ENCODE assay signal across 9 cellular contexts in genomic region chr17:64599187-64599676, GRCh38.
A peak's percentile ranks its signal among the peaks of the same experiment; 100 is the strongest.
DNase-seq lines count a peak whose midpoint lies in the region; ATAC-seq, FAIRE-seq and TF ChIP-seq lines count a peak whose summit lies in the region.
"Had no signal": no experiment of that assay in that cellular context is flagged by ENCODE, and none has a peak within 500 bp of the region (broad histone marks: within the 10 kb centered on the region; RNA-seq: fewer than 3 reads in every experiment).

No MANE protein-coding gene starts in this region.

- CTCF ChIA-PET in A549 (lab: Yijun Ruan, JAX), result interaction anchor here (0.7 to 2.2 kb wide), 7 partner anchors 12 to 179 kb away, joined by 3 to 7 read pairs (median 4); no protein-coding TSS in a partner anchor

- no peak for TF ChIP-seq RAD21 in A549 (conservative IDR thresholded peaks at IDR 0.05 in 1 of 2, IDR thresholded peaks at IDR 0.05 in 1 of 2)

- TF ChIP-seq POLR2A in A549 (IDR thresholded peaks at IDR 0.05; ENCODE audit: low read length) (no peak), NB4 (IDR thresholded peaks at IDR 0.05; ENCODE audit: extremely low read depth, insufficient read length) (no peak), spleen (IDR thresholded peaks at IDR 0.05) (no peak)

- peak overlapping the region; percentile 59 for H3K27ac Mint-ChIP-seq in activated T-cell treated with anti-CD3 and anti-CD28 coated beads, Interleukin-2, amount 50 U/mL, for 72 hours

- H3K36me3 Mint-ChIP-seq in activated T-cell treated with anti-CD3 and anti-CD28 coated beads, Interleukin-2, amount 50 U/mL, for 72 hours (ENCODE audit: insufficient read depth in 2 of 2), result peaks cover 2 to 9% of the 10 kb centered on the region in 2 donors

- ATAC-seq in A549 (peak; percentile 30 to 61; a peak in 3 of 6 replicates), GM21515 (IDR thresholded peaks at IDR 0.05; ENCODE audit: unreplicated experiment) (peak; percentile 88)
- ATAC-seq in activated T-cell treated with anti-CD3 and anti-CD28 coated beads, Interleukin-2, amount 50 U/mL, for 72 hours (replicated peaks in 1 of 2), result peak; percentile 99 to 100

- no peak for TF ChIP-seq CTCF in A549 (IDR thresholded peaks at IDR 0.05)
- TF ChIP-seq CTCF in NB4 (IDR thresholded peaks at IDR 0.05; ENCODE audit: low read depth, low read length), result no peak
- no peak for TF ChIP-seq CTCF in spleen (IDR thresholded peaks at IDR 0.05 in 8 of 11, conservative IDR thresholded peaks at IDR 0.05 in 3 of 11)

- DNase-seq in A549 (ENCODE audit: low read depth in 1 of 2, low spot score in 1 of 2), result no peak
- DNase-seq in NB4 (ENCODE audit: low read depth), result peak; percentile 61
- DNase-seq in activated T-cell treated with anti-CD3 and anti-CD28 coated beads, Interleukin-2, amount 50 U/mL, for 72 hours, result peak; percentile 67 to 70
- DNase-seq in spleen, result peak; percentile 87
- DNase-seq in NCI-H748 (lab: John Stamatoyannopoulos, UW; ENCODE audit: unreplicated experiment), result no peak
- DNase-seq in G401 (ENCODE audit: low spot score), result no peak
- no peak for DNase-seq in NCI-H345 treated with DMSO at 0.1 percent for 48 hours (lab: John Stamatoyannopoulos, UW; ENCODE audit: unreplicated experiment)

- peaks cover 36% of the 10 kb centered on the region for H3K4me1 Mint-ChIP-seq in activated T-cell treated with anti-CD3 and anti-CD28 coated beads, Interleukin-2, amount 50 U/mL, for 72 hours (ENCODE audit: low read depth)

- H3K4me3 ChIP-seq in A549 (no peak overlapping the region), NB4 (ENCODE audit: low read depth, low read length) (peak overlapping the region; percentile 21), spleen (peak overlapping the region in 1 of 8 donors; percentile 14)

- POLR2A ChIA-PET in A549 (lab: Yijun Ruan, JAX), result no interaction called here

- H3K27ac ChIP-seq in A549 (no peak overlapping the region), spleen (peak overlapping the region; percentile 13 to 71 (median 49))

- H3K4me3 Mint-ChIP-seq in activated T-cell treated with anti-CD3 and anti-CD28 coated beads, Interleukin-2, amount 50 U/mL, for 72 hours, result peak overlapping the region; percentile 67 to 78
- H3K4me3 Mint-ChIP-seq: neural crest cell had no signal

- TF ChIP-seq EP300 in A549 (IDR thresholded peaks at IDR 0.05), result no peak

- H3K4me1 ChIP-seq in A549, result no peaks in the 10 kb centered on the region
- H3K4me1 ChIP-seq in spleen, result peaks cover 14 to 68% (median 27%) of the 10 kb centered on the region in 6 donors

- 88% methylated on average over 10 of the region's 10 CpGs for WGBS in A549 (ENCODE audit: missing lambda C conversion rate)
- WGBS in spleen, 5 donors, result 20 to 35% (median 28%) methylated on average over 10 of the region's 10 CpGs

- H3K36me3 ChIP-seq in spleen, result peaks cover 0 to 36% (median 10%) of the 10 kb centered on the region in 6 donors

- no peaks in the 10 kb centered on the region for H3K9me3 Mint-ChIP-seq in activated T-cell treated with anti-CD3 and anti-CD28 coated beads, Interleukin-2, amount 50 U/mL, for 72 hours
- H3K9me3 Mint-ChIP-seq: neural crest cell had no signal

- no peak for FAIRE-seq in A549 (lab: Jason Lieb, UNC)

- H3K27me3 ChIP-seq in spleen (replicated peaks in 1 of 7), result no peaks in the 10 kb centered on the region

- H3K9me3 ChIP-seq in A549 (no peaks in the 10 kb centered on the region), spleen (no peaks in the 10 kb centered on the region)

- intact Hi-C loops in spleen (cut with DNase I; ENCODE audit: low total_unique reads), result no loop called here

- in situ Hi-C loops in G401 (cut with HindIII; ENCODE audit: low sequenced_read_pairs), result no loop called here

- no peaks in the 10 kb centered on the region for H3K27me3 Mint-ChIP-seq in activated T-cell treated with anti-CD3 and anti-CD28 coated beads, Interleukin-2, amount 50 U/mL, for 72 hours (ENCODE audit: low read depth)

- H3K4me2 ChIP-seq in A549, result no peak overlapping the region

TF ChIP-seq in A549, 52 proteins besides CTCF, POLR2A, EP300 and RAD21:
- no peak for TF ChIP-seq CBX8 (IDR thresholded peaks at IDR 0.05)
- TF ChIP-seq EHF (CRISPR knock-in tag; IDR thresholded peaks at IDR 0.05), result no peak
- no peak for TF ChIP-seq ELK1 (IDR thresholded peaks at IDR 0.05; ENCODE audit: low read depth, low read length)
- no peak for TF ChIP-seq HMGXB4 (CRISPR knock-in tag; IDR thresholded peaks at IDR 0.05; ENCODE audit: borderline replicate concordance)
- TF ChIP-seq KDM1A (IDR thresholded peaks at IDR 0.05; ENCODE audit: low read depth), result no peak
- TF ChIP-seq RFX5 (IDR thresholded peaks at IDR 0.05), result no peak
- TF ChIP-seq USF2 (IDR thresholded peaks at IDR 0.05), result no peak
- TF ChIP-seq HOXB13 (CRISPR knock-in tag; IDR thresholded peaks at IDR 0.05; ENCODE audit: low read depth), result no peak
- no peak for TF ChIP-seq HEYL (CRISPR knock-in tag; IDR thresholded peaks at IDR 0.05)
- TF ChIP-seq MAX (IDR thresholded peaks at IDR 0.05), result no peak

Comparison
In these comparisons a context has a peak if more than half of its experiments do, and no peak if none do; other contexts are left out.
1. ATAC-seq: peak in every context shown above with its lines; median percentile 100 in activated T-cell treated with anti-CD3 and anti-CD28 coated beads, Interleukin-2, amount 50 U/mL, for 72 hours; 88 in GM21515; 46 in A549.
2. DNase-seq: peak in NB4 (single experiment), activated T-cell treated with anti-CD3 and anti-CD28 coated beads, Interleukin-2, amount 50 U/mL, for 72 hours (2 of 2) and spleen (single experiment); none in A549 (0 of 2), NCI-H748 (single experiment), G401 (single experiment) and NCI-H345 treated with DMSO at 0.1 percent for 48 hours (single experiment).
3. H3K27ac ChIP-seq: peak in spleen (8 of 8); none in A549 (0 of 2).